Comparison of ENCODE assay signal across 11 cellular contexts in genomic region chr17:17841620-17842025, GRCh38. TPM values are rescaled to one million over a fixed set of nuclear protein-coding genes. Genes with fewer than 3 reads are reported as not detected.
DNase-seq lines count a peak whose midpoint lies in the region; FAIRE-seq and TF ChIP-seq lines count a peak whose summit lies in the region.
"Had no signal": no experiment of that assay in that cellular context is flagged by ENCODE, and none has a peak within 500 bp of the region (broad histone marks: within the 10 kb centered on the region; RNA-seq: fewer than 3 reads in every experiment).

No MANE protein-coding gene starts in this region.

- no peaks in the 10 kb centered on the region for H3K27me3 Mint-ChIP-seq in activated CD4-positive, alpha-beta memory T cell treated with anti-CD3 and anti-CD28 coated beads for 36 hours
- peaks cover 14% of the 10 kb centered on the region for H3K27me3 Mint-ChIP-seq in glutamatergic neuron (ENCODE audit: unreplicated experiment)
- H3K27me3 Mint-ChIP-seq: central memory CD8-positive, alpha-beta T cell; naive B cell had no signal

- no peaks in the 10 kb centered on the region for H3K9me1 ChIP-seq in keratinocyte (ENCODE audit: control insufficient read depth, extremely low read depth, insufficient read depth, low read length)

- H3K9ac ChIP-seq in keratinocyte (ENCODE audit: control insufficient read depth, extremely low read depth, insufficient read depth, low read length) (peak overlapping the region; percentile 90), subcutaneous abdominal adipose tissue (ENCODE audit: low read length in 5 of 5) (peak overlapping the region in 1 of 5 donors; percentile 29)

- H3K4me1 Mint-ChIP-seq in activated CD4-positive, alpha-beta memory T cell treated with anti-CD3 and anti-CD28 coated beads for 36 hours (ENCODE audit: low read depth): peaks cover 36% of the 10 kb centered on the region
- peaks cover 31% of the 10 kb centered on the region for H3K4me1 Mint-ChIP-seq in glutamatergic neuron (ENCODE audit: low read depth, unreplicated experiment)

- H3K4me2 ChIP-seq in keratinocyte (ENCODE audit: control insufficient read depth, extremely low read depth, insufficient read depth, low read depth, low read length): peak overlapping the region; percentile 80

- TF ChIP-seq CTCF in VCaP (conservative IDR thresholded peaks at IDR 0.05): no peak
- TF ChIP-seq CTCF in keratinocyte (optimal IDR thresholded peaks at IDR 0.05 in 1 of 3, IDR thresholded peaks at IDR 0.05 in 1 of 3, conservative IDR thresholded peaks at IDR 0.05 in 1 of 3; ENCODE audit: extremely low read depth in 1 of 3, insufficient read depth in 2 of 3, low read length in 3 of 3): no peak
- no peak for TF ChIP-seq CTCF in glutamatergic neuron (IDR thresholded peaks at IDR 0.05; ENCODE audit: partially characterized antibody, unreplicated experiment)

- H3K79me2 ChIP-seq in keratinocyte (ENCODE audit: control insufficient read depth, insufficient read depth, low read length): peaks cover under 1% of the 10 kb centered on the region

- H3K4me3 ChIP-seq in keratinocyte (ENCODE audit: control insufficient read depth in 2 of 3, extremely low read depth in 1 of 3, insufficient read depth in 2 of 3, low read depth in 1 of 3, low read length in 3 of 3) (no peak overlapping the region), subcutaneous abdominal adipose tissue (ENCODE audit: low read depth in 1 of 5, low read length in 5 of 5) (no peak overlapping the region)

- H3K36me3 ChIP-seq in keratinocyte (ENCODE audit: control insufficient read depth in 2 of 2, extremely low read depth in 1 of 2, insufficient read depth in 2 of 2, low read length in 2 of 2) (peaks cover 1 to 4% of the 10 kb centered on the region in 2 experiments), subcutaneous abdominal adipose tissue (ENCODE audit: control insufficient read depth in 5 of 5, insufficient read depth in 5 of 5, low read length in 5 of 5) (peaks cover 0 to 10% (median 6%) of the 10 kb centered on the region in 5 donors)

- POLR2A ChIA-PET in activated CD4-positive, alpha-beta memory T cell treated with anti-CD3 and anti-CD28 coated beads for 36 hours (lab: Charles Lee): interaction anchor here (1.3 to 1.6 kb wide), 4 partner anchors 8 to 29 kb away, joined by 3 to 12 read pairs (median 7); no protein-coding TSS in a partner anchor

- CTCF ChIA-PET in activated CD4-positive, alpha-beta memory T cell treated with anti-CD3 and anti-CD28 coated beads for 36 hours (lab: Charles Lee): interaction anchor here (1.5 to 1.9 kb wide), 2 partner anchors 8 to 19 kb away, joined by 4 to 5 read pairs; no protein-coding TSS in a partner anchor

- intact Hi-C loops in activated CD4-positive, alpha-beta memory T cell treated with anti-CD3 and anti-CD28 coated beads for 36 hours (cut with micrococcal nuclease): no loop called here

- H2AFZ ChIP-seq in keratinocyte (ENCODE audit: control insufficient read depth, low read length): no peak overlapping the region

- H3K27ac Mint-ChIP-seq in activated CD4-positive, alpha-beta memory T cell treated with anti-CD3 and anti-CD28 coated beads for 36 hours: no peak overlapping the region
- H3K27ac Mint-ChIP-seq in glutamatergic neuron (ENCODE audit: unreplicated experiment): no peak overlapping the region

- no peak for FAIRE-seq in keratinocyte (lab: Jason Lieb, UNC)
- FAIRE-seq: A204.1 had no signal

- DNase-seq in DMS153 (lab: John Stamatoyannopoulos, UW) (peak; percentile 18), DMS153 treated with DMSO at 0.1 percent for 48 hours (lab: John Stamatoyannopoulos, UW; ENCODE audit: unreplicated experiment) (no peak), keratinocyte (ENCODE audit: low read depth, low spot score) (no peak), SHP77 (lab: John Stamatoyannopoulos, UW) (no peak), glutamatergic neuron (no peak)
- no peak for DNase-seq in activated CD4-positive, alpha-beta memory T cell treated with anti-CD3 and anti-CD28 coated beads for 36 hours
- DNase-seq: naive B cell had no signal

- H3K27me3 ChIP-seq in keratinocyte (ENCODE audit: control insufficient read depth, extremely low read depth, insufficient read depth, low read length) (no peaks in the 10 kb centered on the region), subcutaneous abdominal adipose tissue (ENCODE audit: control insufficient read depth in 5 of 5, insufficient read depth in 4 of 5, low read length in 5 of 5) (no peaks in the 10 kb centered on the region)

- dilution Hi-C loops in keratinocyte (cut with MboI; ENCODE audit: extremely low pct_ligation_motif_present, low sequenced_read_pairs): no loop called here

- H4K20me1 ChIP-seq in keratinocyte (ENCODE audit: control insufficient read depth, extremely low read depth, insufficient read depth, low read length): no peaks in the 10 kb centered on the region

- H3K4me1 ChIP-seq in keratinocyte (ENCODE audit: control insufficient read depth, extremely low read depth, insufficient read depth, low read length): peaks cover 59% of the 10 kb centered on the region
- H3K4me1 ChIP-seq in subcutaneous abdominal adipose tissue (ENCODE audit: control insufficient read depth in 5 of 5, insufficient read depth in 5 of 5, low read length in 5 of 5): peaks cover 33 to 61% (median 50%) of the 10 kb centered on the region in 5 donors

- no peaks in the 10 kb centered on the region for H3K9me3 Mint-ChIP-seq in activated CD4-positive, alpha-beta memory T cell treated with anti-CD3 and anti-CD28 coated beads for 36 hours
- H3K9me3 Mint-ChIP-seq in glutamatergic neuron (ENCODE audit: unreplicated experiment): peaks cover 18% of the 10 kb centered on the region
- H3K9me3 Mint-ChIP-seq: central memory CD8-positive, alpha-beta T cell; naive B cell had no signal

- no peak overlapping the region for H3K4me3 Mint-ChIP-seq in activated CD4-positive, alpha-beta memory T cell treated with anti-CD3 and anti-CD28 coated beads for 36 hours
- H3K4me3 Mint-ChIP-seq in glutamatergic neuron (ENCODE audit: unreplicated experiment): no peak overlapping the region

- peak overlapping the region; percentile 96 for H3K27ac ChIP-seq in VCaP
- H3K27ac ChIP-seq in keratinocyte (ENCODE audit: control insufficient read depth, insufficient read depth, low read length): peak overlapping the region; percentile 98
- H3K27ac ChIP-seq in subcutaneous abdominal adipose tissue (ENCODE audit: low read depth, low read length): peak overlapping the region; percentile 99

- H3K9me3 ChIP-seq in keratinocyte (ENCODE audit: control insufficient read depth, low read depth, low read length) (no peaks in the 10 kb centered on the region), subcutaneous abdominal adipose tissue (ENCODE audit: control insufficient read depth in 5 of 5, low read length in 5 of 5) (no peaks in the 10 kb centered on the region)

- H3K36me3 Mint-ChIP-seq in activated CD4-positive, alpha-beta memory T cell treated with anti-CD3 and anti-CD28 coated beads for 36 hours: peaks cover 3% of the 10 kb centered on the region
- no peaks in the 10 kb centered on the region for H3K36me3 Mint-ChIP-seq in glutamatergic neuron (ENCODE audit: unreplicated experiment)
- H3K36me3 Mint-ChIP-seq: naive B cell had no signal

RNA-seq across cellular contexts. Expression of gene SREBF1, which starts 4.8 kb away (rescaled TPM):
- 51.7 to 62.3 TPM (median 59.8 TPM) in 3 replicates for polyA plus RNA-seq in keratinocyte
- 141 TPM for polyA plus RNA-seq in keratinocyte (2011; ENCODE audit: low read depth)
- 13.1 and 22.9 TPM in 2 replicates for polyA plus RNA-seq in keratinocyte (2011; cell fraction: cytosol; rRNA removed)
- 193 and 230 TPM in 2 replicates for polyA plus RNA-seq in keratinocyte (2011; cell fraction: nucleus; rRNA removed)
- polyA plus RNA-seq in keratinocyte (2012; ENCODE audit: low replicate concordance): 58.4 and 115 TPM in 2 replicates
- polyA minus RNA-seq in keratinocyte: 92.2 to 212 TPM (median 99.5 TPM) in 3 replicates
- polyA minus RNA-seq in keratinocyte (2011; cell fraction: cytosol; rRNA and poly(A)+ RNA removed): 158 TPM
- polyA minus RNA-seq in keratinocyte (2011; cell fraction: nucleus; rRNA and poly(A)+ RNA removed): 274 and 384 TPM in 2 replicates
- 100 to 1,000 TPM in 1 of 2 experiments, 10 to 100 TPM in 1; 93.7 to 106 TPM for total RNA-seq in activated CD4-positive, alpha-beta memory T cell treated with anti-CD3 and anti-CD28 coated beads for 36 hours
- 365 TPM for total RNA-seq in glutamatergic neuron (ENCODE audit: unreplicated experiment)
